Comparison of ENCODE assay signal across 22 cellular contexts in the genomic region with DNA sequence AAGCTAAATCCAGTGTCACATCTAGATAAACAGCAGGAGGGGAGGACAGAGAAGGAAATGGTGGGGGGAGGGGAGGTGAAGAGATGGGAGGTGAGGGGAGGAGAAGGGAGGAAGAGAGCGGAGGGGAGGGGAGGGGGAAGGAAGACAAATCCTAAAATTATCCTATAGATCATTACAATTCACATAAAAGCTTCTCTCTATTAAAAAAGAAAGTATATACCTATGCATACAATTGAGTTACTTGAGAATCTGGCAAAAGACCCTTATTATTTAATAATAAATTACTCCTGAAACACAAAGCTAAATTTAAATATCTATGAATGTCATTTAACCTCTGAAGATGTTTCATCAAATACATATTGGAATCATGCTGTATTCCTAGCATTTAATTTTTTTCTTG.
A peak's percentile ranks its signal among the peaks of the same experiment; 100 is the strongest.
DNase-seq lines count a peak whose midpoint lies in the region; ATAC-seq, FAIRE-seq and TF ChIP-seq lines count a peak whose summit lies in the region.
"Had no signal": no experiment of that assay in that cellular context is flagged by ENCODE, and none has a peak within 500 bp of the region (broad histone marks: within the 10 kb centered on the region; RNA-seq: fewer than 3 reads in every experiment).

No MANE protein-coding gene starts in this region.

- H3K56ac ChIP-seq in H1 (replicated peaks; ENCODE audit: insufficient read length, low read depth, low read length): peak overlapping the region; percentile 21

- H4K5ac ChIP-seq in H1 (ENCODE audit: insufficient read length, low read depth, low read length): no peak overlapping the region

- H3K27ac ChIP-seq in GM23338 (ENCODE audit: low read depth) (no peak overlapping the region), H1 (ENCODE audit: low read depth, low read length) (no peak overlapping the region)
- H3K27ac ChIP-seq: 22Rv1; A549; BLaER1 treated with 17β-estradiol and CSF1 and Interleukin-3, amounts not matched to agents 10 nM and 100 nM; C4-2B had no signal

- H3K9me2 ChIP-seq in GM23338 (ENCODE audit: insufficient read depth): no peaks in the 10 kb centered on the region

- no peak overlapping the region for H3K9ac ChIP-seq in H1 (replicated peaks in 1 of 4; ENCODE audit: extremely low read depth in 1 of 4, low read depth in 3 of 4, low read length in 3 of 4)
- H3K9ac ChIP-seq: BLaER1 treated with 17β-estradiol and CSF1 and Interleukin-3, amounts not matched to agents 10 nM and 100 nM had no signal

- H3K4me1 ChIP-seq in GM23338 (ENCODE audit: insufficient read depth): peaks cover 17% of the 10 kb centered on the region
- peaks cover 0 to 10% (median 2%) of the 10 kb centered on the region in 4 experiments; a peak in 3 of 7 replicates for H3K4me1 ChIP-seq in H1 (replicated peaks in 1 of 4; ENCODE audit: control insufficient read depth in 3 of 4, insufficient read depth in 4 of 4, low read length in 3 of 4)
- H3K4me1 ChIP-seq: A549, Caco-2 had no signal

- no peaks in the 10 kb centered on the region; the same call in 1 of the 2 replicates for H4K20me1 ChIP-seq in GM23338 (replicated peaks; ENCODE audit: insufficient read depth)
- H4K20me1 ChIP-seq in H1 (replicated peaks in 1 of 2; ENCODE audit: control insufficient read depth in 1 of 2, insufficient read depth in 2 of 2, low read length in 2 of 2): no peaks in the 10 kb centered on the region
- H4K20me1 ChIP-seq: BLaER1 treated with 17β-estradiol and CSF1 and Interleukin-3, amounts not matched to agents 10 nM and 100 nM had no signal

- H3K27me3 Mint-ChIP-seq in GM23338 (ENCODE audit: insufficient read depth, low read depth, poor library complexity): peaks cover 2% of the 10 kb centered on the region
- H3K27me3 Mint-ChIP-seq: B cell had no signal

- H2BK120ac ChIP-seq in H1 (replicated peaks; ENCODE audit: low read depth, low read length): no peak overlapping the region

- H3K18ac ChIP-seq in H1 (ENCODE audit: extremely low read depth, low read length): no peak overlapping the region

- TF ChIP-seq CTCF in GM23338 (conservative IDR thresholded peaks at IDR 0.05; ENCODE audit: low read depth in 2 of 2) (no peak), H1 (IDR thresholded peaks at IDR 0.05; ENCODE audit: control extremely low read depth in 1 of 3, insufficient read depth in 1 of 3, low read depth in 1 of 3, low read length in 3 of 3) (no peak)

- no peak overlapping the region for H3K4ac ChIP-seq in H1 (replicated peaks; ENCODE audit: insufficient read length, low read depth, low read length)

- no peak overlapping the region for H2AK5ac ChIP-seq in H1 (ENCODE audit: low read depth, low read length)

- H3K27me3 ChIP-seq in GM23338 (ENCODE audit: insufficient read depth) (no peaks in the 10 kb centered on the region), H1 (replicated peaks in 1 of 4; ENCODE audit: control insufficient read depth in 3 of 4, extremely low read depth in 1 of 4, insufficient read depth in 3 of 4, low read length in 3 of 4) (no peaks in the 10 kb centered on the region)
- H3K27me3 ChIP-seq: BLaER1 treated with 17β-estradiol and CSF1 and Interleukin-3, amounts not matched to agents 10 nM and 100 nM had no signal

- POLR2A ChIA-PET in H1 (lab: Charles Lee; ENCODE audit: partially characterized antibody): no interaction called here

- no peak for TF ChIP-seq RAD21 in H1 (IDR thresholded peaks at IDR 0.05 in 1 of 2, conservative IDR thresholded peaks at IDR 0.05 in 1 of 2; ENCODE audit: low read depth in 2 of 2, low read length in 2 of 2)

- no peaks in the 10 kb centered on the region for H3F3A ChIP-seq in GM23338 (replicated peaks; ENCODE audit: low read depth)

- no peak overlapping the region for H2BK12ac ChIP-seq in H1 (ENCODE audit: low read depth, low read length)

- H2AFZ ChIP-seq in GM23338 (no peak overlapping the region), H1 (ENCODE audit: low read length) (no peak overlapping the region)

- no peaks in the 10 kb centered on the region for H3K36me3 Mint-ChIP-seq in GM23338 (ENCODE audit: low read depth)
- H3K36me3 Mint-ChIP-seq: CD8-positive, alpha-beta T cell had no signal

- H3K23ac ChIP-seq in H1 (ENCODE audit: insufficient read length): no peak overlapping the region

- no peaks in the 10 kb centered on the region for H3K79me1 ChIP-seq in H1 (ENCODE audit: low read depth, low read length)

- H3K23me2 ChIP-seq in H1 (ENCODE audit: low read depth, low read length): no peaks in the 10 kb centered on the region; the same call in 1 of the 2 replicates

- no peaks in the 10 kb centered on the region for H3K9me3 Mint-ChIP-seq in GM23338
- H3K9me3 Mint-ChIP-seq: CD4-positive, alpha-beta T cell; CD8-positive, alpha-beta T cell had no signal

- H2BK15ac ChIP-seq in H1 (ENCODE audit: low read length): no peak overlapping the region

- no peak overlapping the region for H3K4me3 ChIP-seq in GM23338
- no peak overlapping the region for H3K4me3 ChIP-seq in H1 (ENCODE audit: extremely low read depth in 1 of 4, insufficient read depth in 2 of 4, low read depth in 3 of 4, low read length in 4 of 4)
- H3K4me3 ChIP-seq: A549; BLaER1 treated with 17β-estradiol and CSF1 and Interleukin-3, amounts not matched to agents 10 nM and 100 nM had no signal

- no peak overlapping the region for H3K14ac ChIP-seq in H1 (ENCODE audit: insufficient read length)

- no peak overlapping the region for H3K4me3 Mint-ChIP-seq in GM23338
- H3K4me3 Mint-ChIP-seq: B cell; CD4-positive, alpha-beta T cell; CD8-positive, alpha-beta T cell had no signal

- DNase-seq in NCI-H82 (lab: John Stamatoyannopoulos, UW) (peak; percentile 38), NCI-H82 treated with DMSO at 0.1 percent for 48 hours (lab: John Stamatoyannopoulos, UW; ENCODE audit: unreplicated experiment) (no peak), GM23338 (ENCODE audit: low spot score) (peak; percentile 20), NCI-H69 (lab: John Stamatoyannopoulos, UW) (peak; percentile 18), H1 (ENCODE audit: low read depth in 1 of 2, low spot score in 2 of 2) (no peak), middle frontal gyrus (ENCODE audit: extremely low spot score, low spot score) (no peak), OCI-M2 (lab: John Stamatoyannopoulos, UW; ENCODE audit: unreplicated experiment) (no peak)
- DNase-seq: AML-193; Caco-2; Calu3; CD4-positive, alpha-beta T cell; CD8-positive, alpha-beta T cell; DMS79 treated with DMSO at 0.1 percent for 48 hours; GF-D8 had no signal

- TF ChIP-seq POLR2A in H1 (IDR thresholded peaks at IDR 0.05; ENCODE audit: control extremely low read depth in 1 of 2, low read depth in 2 of 2, low read length in 2 of 2): no peak

- no peak overlapping the region for H2BK5ac ChIP-seq in H1 (ENCODE audit: low read depth, low read length)

- H3K79me2 ChIP-seq in GM23338 (replicated peaks; ENCODE audit: insufficient read depth) (peaks cover 21% of the 10 kb centered on the region), H1 (ENCODE audit: control insufficient read depth in 1 of 2, insufficient read depth in 2 of 2, low read length in 2 of 2) (peaks cover 0 to 13% of the 10 kb centered on the region in 2 experiments; a peak in 2 of 4 replicates)

- CTCF ChIA-PET in H1 (lab: Charles Lee; ENCODE audit: partially characterized antibody): interaction anchor here (0.9 to 1.4 kb wide), 2 partner anchors 12 to 295 kb away, joined by 3 read pairs; no protein-coding TSS in a partner anchor

- H4K91ac ChIP-seq in H1 (replicated peaks; ENCODE audit: insufficient read length, low read length): no peak overlapping the region

- no peak for TF ChIP-seq EP300 in H1 (IDR thresholded peaks at IDR 0.05; ENCODE audit: borderline replicate concordance in 1 of 2, low read depth in 2 of 2, low read length in 2 of 2)

- no CpG with 5 or more reads among the region's 1 CpG for WGBS in H1 (ENCODE audit: extremely low coverage in 1 of 2, insufficient coverage in 1 of 2, insufficient read length in 1 of 2, insufficient replicate concordance in 2 of 2, low coverage in 1 of 2, low lambda C conversion rate in 2 of 2, missing lambda C conversion rate in 1 of 2), 2 experiments

- ATAC-seq in GM23338: no peak
- ATAC-seq: A549; CD8-positive, alpha-beta T cell had no signal

- H3K27ac Mint-ChIP-seq in GM23338: no peak overlapping the region
- H3K27ac Mint-ChIP-seq: B cell; CD4-positive, alpha-beta T cell; CD8-positive, alpha-beta T cell had no signal

- H4K8ac ChIP-seq in H1 (ENCODE audit: extremely low read depth, insufficient read depth, low read length): no peak overlapping the region

- no peak overlapping the region for H3K4me2 ChIP-seq in GM23338
- H3K4me2 ChIP-seq in H1 (ENCODE audit: insufficient read depth in 1 of 2, low read depth in 2 of 2, low read length in 2 of 2): no peak overlapping the region
- H3K4me2 ChIP-seq: A549 had no signal

- H3K36me3 ChIP-seq in GM23338 (ENCODE audit: insufficient read depth) (no peaks in the 10 kb centered on the region), H1 (ENCODE audit: control insufficient read depth in 2 of 4, insufficient read depth in 4 of 4, low read length in 3 of 4) (no peaks in the 10 kb centered on the region)

- no peak for FAIRE-seq in H1 (lab: Jason Lieb, UNC)
- FAIRE-seq: A549, D721Med, G401.6, GM12891 had no signal

- no peaks in the 10 kb centered on the region for H3K9me3 ChIP-seq in H1 (ENCODE audit: insufficient read depth in 2 of 2, low read depth in 1 of 2, low read length in 1 of 2)
- H3K9me3 ChIP-seq: A549, Caco-2 had no signal

- H3K4me1 Mint-ChIP-seq in GM23338: peaks cover 51% of the 10 kb centered on the region
- H3K4me1 Mint-ChIP-seq: B cell had no signal

- H2BK20ac ChIP-seq in H1 (ENCODE audit: low read length): no peak overlapping the region

TF ChIP-seq in H1, 55 proteins besides CTCF, POLR2A, EP300 and RAD21:
- TF ChIP-seq RXRA (IDR thresholded peaks at IDR 0.05; ENCODE audit: insufficient read depth, low read depth, low read length): no peak
- TF ChIP-seq TAF7 (optimal IDR thresholded peaks at IDR 0.05; ENCODE audit: borderline replicate concordance, low read depth, low read length): no peak
- TF ChIP-seq NRF1 (IDR thresholded peaks at IDR 0.05; ENCODE audit: low read depth, low read length): no peak

Comparison
In these comparisons a context has a peak if more than half of its experiments do, and no peak if none do; other contexts are left out.
1. DNase-seq: peak in NCI-H82 (single experiment), GM23338 (single experiment) and NCI-H69 (single experiment); none in NCI-H82 treated with DMSO at 0.1 percent for 48 hours (single experiment), H1 (0 of 2), middle frontal gyrus (single experiment) and OCI-M2 (single experiment).